13 cellular contexts compared by ENCODE assay signal in the genomic region with DNA sequence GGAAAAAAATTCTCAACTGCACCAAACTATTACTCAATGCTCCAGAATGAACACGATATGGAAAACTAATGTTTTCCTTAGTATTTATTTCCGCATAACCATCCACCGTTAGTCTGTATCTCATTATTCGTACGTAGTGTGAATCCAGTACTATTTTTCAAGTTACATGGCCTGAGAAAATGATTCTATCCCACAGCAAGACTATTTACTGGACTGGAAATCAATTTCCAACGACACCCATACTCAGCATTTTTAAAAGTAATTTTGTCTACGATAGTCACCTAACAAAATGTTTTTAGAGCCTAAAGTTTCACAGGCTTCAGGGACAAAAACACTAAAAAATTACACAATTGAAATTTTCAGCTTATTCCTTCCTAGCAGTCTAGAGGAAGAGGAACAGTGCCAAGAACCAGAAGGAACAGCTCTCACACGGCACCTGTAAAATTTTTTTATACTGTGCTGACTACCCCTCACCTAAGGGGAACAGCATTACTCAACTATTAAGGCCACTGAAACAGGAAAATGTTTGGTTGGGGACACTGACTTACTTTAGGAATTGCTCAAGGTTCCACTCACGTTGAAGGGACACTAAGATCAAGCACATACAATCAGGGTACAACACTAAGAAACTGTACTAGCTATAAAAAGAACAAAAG. TPM values are rescaled to one million over a fixed set of nuclear protein-coding genes. Genes with fewer than 3 reads are reported as not detected.
A peak's percentile ranks its signal among the peaks of the same experiment; 100 is the strongest.
DNase-seq lines count a peak whose midpoint lies in the region; ATAC-seq, FAIRE-seq and TF ChIP-seq lines count a peak whose summit lies in the region.
"Had no signal": no experiment of that assay in that cellular context is flagged by ENCODE, and none has a peak within 500 bp of the region (broad histone marks: within the 10 kb centered on the region; RNA-seq: fewer than 3 reads in every experiment).

No MANE protein-coding gene starts in this region.

- H3K9ac ChIP-seq in GM12878 (ENCODE audit: control insufficient read depth, insufficient read depth, low read length): no peak overlapping the region

- H3K36me3 ChIP-seq in heart left ventricle: peaks cover 0 to 55% (median 17%) of the 10 kb centered on the region in 9 donors
- H3K36me3 ChIP-seq in GM12878 (ENCODE audit: control insufficient read depth in 2 of 2, insufficient read depth in 2 of 2, low read length in 1 of 2): peaks cover 0 to 20% of the 10 kb centered on the region in 2 experiments; a peak in 3 of 4 replicates

- TF ChIP-seq POLR2A in heart left ventricle (IDR thresholded peaks at IDR 0.05): no peak
- no peak for TF ChIP-seq POLR2A in GM12878 (IDR thresholded peaks at IDR 0.05; ENCODE audit: low read depth, low read length)

- peaks cover 98% of the 10 kb centered on the region for H3K79me2 ChIP-seq in GM12878 (ENCODE audit: control insufficient read depth, insufficient read depth, low read length)

- peak overlapping the region; percentile 87 for H3K27ac Mint-ChIP-seq in mesothelial cell of epicardium

- H3K9me3 ChIP-seq in heart left ventricle (no peaks in the 10 kb centered on the region), GM12878 (replicated peaks; ENCODE audit: control insufficient read depth, insufficient read depth, low read length) (no peaks in the 10 kb centered on the region)

- H3K27me3 ChIP-seq in heart left ventricle (no peaks in the 10 kb centered on the region), GM12878 (replicated peaks in 1 of 2; ENCODE audit: control insufficient read depth in 2 of 2, insufficient read depth in 2 of 2, low read length in 1 of 2) (no peaks in the 10 kb centered on the region)

- CTCF ChIA-PET in GM12878 (lab: Yijun Ruan, JAX): interaction anchor here (0.6 to 3.4 kb wide), 3 partner anchors 10 to 50 kb away, joined by 4 to 15 read pairs (median 4); a partner anchor contains a TSS

- TF ChIP-seq CTCF in heart left ventricle (IDR thresholded peaks at IDR 0.05) (no peak), GM12878 (IDR thresholded peaks at IDR 0.05 in 2 of 3, conservative IDR thresholded peaks at IDR 0.05 in 1 of 3; ENCODE audit: control insufficient read depth in 2 of 3, extremely low read depth in 1 of 3, insufficient read depth in 1 of 3, low read depth in 3 of 3, low read length in 3 of 3) (no peak), mesothelial cell of epicardium (IDR thresholded peaks at IDR 0.05; ENCODE audit: unreplicated experiment) (no peak)

- H3K4me1 Mint-ChIP-seq in mesothelial cell of epicardium: peaks cover 60% of the 10 kb centered on the region

- no peak for FAIRE-seq in GM12878 (lab: Jason Lieb, UNC)
- FAIRE-seq: small intestine had no signal

- peak in 3 of 4 donors; percentile 11 to 23 (median 12) for ATAC-seq in heart left ventricle
- no peak for ATAC-seq in left cardiac atrium
- peak; percentile 6 for ATAC-seq in GM12878
- ATAC-seq in SK-N-SH treated with all-trans-retinoic acid at 6 μM for 48 hours: no peak
- ATAC-seq: stimulated activated memory B cell treated with anti-CD40 and anti-IgM and Interleukin-4, amounts not matched to agents 10 μg/mL and 1 μg/mL and 100 μg/mL, for 72 hours had no signal

- no peak overlapping the region for H3K4me3 Mint-ChIP-seq in mesothelial cell of epicardium
- H3K4me3 Mint-ChIP-seq: stimulated activated memory B cell treated with anti-CD40 and anti-IgM and Interleukin-4, amounts not matched to agents 10 μg/mL and 1 μg/mL and 100 μg/mL, for 72 hours had no signal

- H3K36me3 Mint-ChIP-seq in mesothelial cell of epicardium: peaks cover 5% of the 10 kb centered on the region

- no peak for TF ChIP-seq RAD21 in GM12878 (IDR thresholded peaks at IDR 0.05; ENCODE audit: insufficient read depth, low read depth, low read length)

- no peak overlapping the region for H2AFZ ChIP-seq in GM12878 (ENCODE audit: control insufficient read depth, low read depth, low read length)

- peak overlapping the region in 1 of 12 donors; percentile 8 for H3K4me3 ChIP-seq in heart left ventricle
- peak overlapping the region; percentile 1; the same call in 1 of the 2 replicates for H3K4me3 ChIP-seq in GM12878

- BruUV-seq in GM12878 (replicated peaks; lab: Mats Ljungman, UMichigan): no TSS peak

- peaks cover 9% of the 10 kb centered on the region; the same call in 1 of the 2 replicates for H4K20me1 ChIP-seq in GM12878 (ENCODE audit: control insufficient read depth, insufficient read depth)

- H3K4me2 ChIP-seq in GM12878 (ENCODE audit: control insufficient read depth, insufficient read depth): peak overlapping the region; percentile 34; the same call in 1 of the 2 replicates

- H3K4me1 ChIP-seq in heart left ventricle: peaks cover 15 to 99% (median 90%) of the 10 kb centered on the region in 12 donors
- no peaks in the 10 kb centered on the region for H3K4me1 ChIP-seq in GM12878 (ENCODE audit: control insufficient read depth, insufficient read depth, low read length)

- SMC1A ChIA-PET in GM12878 (lab: Charles Lee; ENCODE audit: uncharacterized antibody, unreplicated experiment): interaction anchor here (1.0 to 4.0 kb wide), 13 partner anchors 8 to 190 kb away, joined by 3 to 43 read pairs (median 4); a partner anchor contains a TSS

- no peaks in the 10 kb centered on the region for H3K9me3 Mint-ChIP-seq in mesothelial cell of epicardium
- H3K9me3 Mint-ChIP-seq: stimulated activated memory B cell treated with anti-CD40 and anti-IgM and Interleukin-4, amounts not matched to agents 10 μg/mL and 1 μg/mL and 100 μg/mL, for 72 hours had no signal

- WGBS in heart left ventricle, 4 donors: 40 to 50% (median 44%) methylated on average over 9 of the region's 9 CpGs
- 60% methylated on average over 9 of the region's 9 CpGs for WGBS in GM12878 (ENCODE audit: insufficient coverage, insufficient replicate concordance, low lambda C conversion rate, missing lambda C conversion rate)

- intact Hi-C loops in heart left ventricle (cut with DNase I) (no loop called here), left cardiac atrium (cut with DNase I) (no loop called here), GM12878 (cut with micrococcal nuclease; ENCODE audit: unreplicated experiment) (loop anchor here (10.0 kb wide), 1 partner anchor 383 kb away; no protein-coding TSS in a partner anchor)

- DNase-seq in heart left ventricle (no peak), left cardiac atrium (no peak), GM12878 (ENCODE audit: low read depth, low spot score) (no peak), mesothelial cell of epicardium (ENCODE audit: low spot score in 2 of 2, unreplicated experiment in 2 of 2) (no peak), NCI-H128 (lab: John Stamatoyannopoulos, UW; ENCODE audit: unreplicated experiment) (no peak), islet precursor cell (no peak), NCI-H345 treated with DMSO at 0.1 percent for 48 hours (lab: John Stamatoyannopoulos, UW; ENCODE audit: unreplicated experiment) (no peak)
- DNase-seq: activated effector memory CD4-positive, alpha-beta T cell treated with Interleukin-2 at 50 U/mL for 16 hours; NCI-H2171 treated with DMSO at 0.1 percent for 48 hours; small intestine had no signal

- H3K27me3 Mint-ChIP-seq in mesothelial cell of epicardium (ENCODE audit: low read depth): no peaks in the 10 kb centered on the region
- H3K27me3 Mint-ChIP-seq: stimulated activated memory B cell treated with anti-CD40 and anti-IgM and Interleukin-4, amounts not matched to agents 10 μg/mL and 1 μg/mL and 100 μg/mL, for 72 hours had no signal

- POLR2A ChIA-PET in GM12878 (lab: Charles Lee): interaction anchor here (0.7 to 11.7 kb wide), 6 partner anchors 3 to 51 kb away, joined by 3 to 121 read pairs (median 6); a partner anchor contains a TSS

- in situ Hi-C loops in GM12878 (cut with MboI): loop anchor here (25.0 kb wide), 1 partner anchor 195 kb away; a partner anchor contains a TSS

- RAD21 ChIA-PET in GM12878 (lab: Charles Lee; ENCODE audit: unreplicated experiment): interaction anchor here (0.7 to 3.3 kb wide), 5 partner anchors 8 to 522 kb away, joined by 3 to 35 read pairs (median 4); a partner anchor contains a TSS

- H3K27ac ChIP-seq in heart left ventricle (peak overlapping the region in 2 of 12 donors; percentile 26 to 38), GM12878 (ENCODE audit: control insufficient read depth, insufficient read depth) (no peak overlapping the region)
- H3K27ac ChIP-seq: C4-2B had no signal

- no peak for TF ChIP-seq EP300 in GM12878 (IDR thresholded peaks at IDR 0.05; ENCODE audit: borderline replicate concordance in 1 of 2, control insufficient read depth in 1 of 2, low read depth in 2 of 2, low read length in 2 of 2)

RNA-seq across cellular contexts. Expression of a gene that starts 9.6 kb away (rescaled TPM):
- total RNA-seq in heart left ventricle (100 to 1,000 TPM; 216 to 381 (median 258) TPM), left cardiac atrium (100 to 1,000 TPM; 233 to 294 TPM), GM12878 (2014; rRNA removed) (496 and 526 TPM in 2 replicates), GM12878 (2014; rRNA removed; fragmentation: Illumina TruSeq; extraction: Trizol) (304 and 308 TPM in 2 replicates), GM12878 (2021) (284 and 293 TPM in 2 replicates), mesothelial cell of epicardium (299 to 311 TPM (median 307 TPM) in 3 replicates)
- polyA plus RNA-seq in heart left ventricle (100 to 1,000 TPM in 1 of 2 donors, 10 to 100 TPM in 1; 87.4 to 351 TPM), GM12878 (2011; rRNA removed) (572 and 603 TPM in 2 replicates), GM12878 (2014; fragmentation: Illumina TruSeq; extraction: Trizol) (532 and 673 TPM in 2 replicates), GM12878 (2014; fragmentation: Nextera tagmentation; extraction: Ambion mirVana) (100 to 1,000 TPM; 162 to 186 TPM), GM12878 (2014; rRNA removed) (329 and 344 TPM in 2 replicates), GM12878 (2016; fragmentation: Nextera tagmentation; extraction: Ambion mirVana) (100 to 1,000 TPM; 460 to 472 TPM)
- 344 and 349 TPM in 2 replicates for total RNA-seq in GM12878 (2013; cell fraction: nucleolus; rRNA removed)
- 341 TPM for polyA plus RNA-seq in GM12878 (2011; ENCODE audit: low read depth)
- 397 and 415 TPM in 2 replicates for polyA plus RNA-seq in GM12878 (2011; cell fraction: cytosol; rRNA removed)
- 332 and 396 TPM in 2 replicates for polyA plus RNA-seq in GM12878 (2011; cell fraction: nucleus; rRNA removed)
- 276 and 301 TPM in 2 replicates for polyA plus RNA-seq in GM12878 (2012)
- 260 and 370 TPM in 2 replicates for polyA minus RNA-seq in GM12878 (2011; rRNA and poly(A)+ RNA removed)
- polyA minus RNA-seq in GM12878 (2011; cell fraction: cytosol; rRNA and poly(A)+ RNA removed): 167 and 178 TPM in 2 replicates
- 166 and 308 TPM in 2 replicates for polyA minus RNA-seq in GM12878 (2011; cell fraction: nucleus; rRNA and poly(A)+ RNA removed)

RNA-seq across cellular contexts. Expression of a gene that starts 51.1 kb away (rescaled TPM):
- total RNA-seq in heart left ventricle (10 to 100 TPM in 7 of 9 donors, 1 to 10 TPM in 2; 9.0 to 22.3 (median 18.4) TPM), left cardiac atrium (10 to 100 TPM; 18.5 to 20.0 TPM), GM12878 (2014; rRNA removed) (33.4 and 39.6 TPM in 2 replicates), GM12878 (2014; rRNA removed; fragmentation: Illumina TruSeq; extraction: Trizol) (34.0 and 35.4 TPM in 2 replicates), GM12878 (2021) (29.1 and 31.7 TPM in 2 replicates), mesothelial cell of epicardium (21.3 to 22.2 TPM (median 21.4 TPM) in 3 replicates)
- polyA plus RNA-seq in heart left ventricle (10 to 100 TPM; 11.3 to 35.8 TPM), GM12878 (2011; rRNA removed) (42.4 and 75.5 TPM in 2 replicates), GM12878 (2014; fragmentation: Illumina TruSeq; extraction: Trizol) (31.4 and 36.2 TPM in 2 replicates), GM12878 (2014; fragmentation: Nextera tagmentation; extraction: Ambion mirVana) (10 to 100 TPM; 52.3 to 55.9 TPM), GM12878 (2014; rRNA removed) (28.6 and 29.5 TPM in 2 replicates), GM12878 (2016; fragmentation: Nextera tagmentation; extraction: Ambion mirVana) (100 to 1,000 TPM; 128 to 132 TPM)
- 8.6 and 10.1 TPM in 2 replicates for total RNA-seq in GM12878 (2013; cell fraction: nucleolus; rRNA removed)
- polyA plus RNA-seq in GM12878 (2011; ENCODE audit: low read depth): 11.5 TPM
- 15.0 and 23.2 TPM in 2 replicates for polyA plus RNA-seq in GM12878 (2011; cell fraction: cytosol; rRNA removed)
- 10.7 and 11.9 TPM in 2 replicates for polyA plus RNA-seq in GM12878 (2011; cell fraction: nucleus; rRNA removed)
- polyA plus RNA-seq in GM12878 (2012): 29.2 and 31.4 TPM in 2 replicates
- 12.0 and 13.4 TPM in 2 replicates for polyA minus RNA-seq in GM12878 (2011; rRNA and poly(A)+ RNA removed)
- 5.3 and 11.3 TPM in 2 replicates for polyA minus RNA-seq in GM12878 (2011; cell fraction: cytosol; rRNA and poly(A)+ RNA removed)
- polyA minus RNA-seq in GM12878 (2011; cell fraction: nucleus; rRNA and poly(A)+ RNA removed): 3.0 and 4.2 TPM in 2 replicates

RNA-seq across cellular contexts. Expression of a gene that starts 57.0 kb away (rescaled TPM):
- total RNA-seq in heart left ventricle (10 to 100 TPM; 25.0 to 44.0 (median 36.9) TPM), left cardiac atrium (10 to 100 TPM; 22.2 to 26.8 TPM), GM12878 (2014; rRNA removed) (18.6 and 24.3 TPM in 2 replicates), GM12878 (2014; rRNA removed; fragmentation: Illumina TruSeq; extraction: Trizol) (18.2 and 19.0 TPM in 2 replicates), GM12878 (2021) (13.6 and 13.8 TPM in 2 replicates), mesothelial cell of epicardium (39.2 to 40.2 TPM (median 39.6 TPM) in 3 replicates)
- polyA plus RNA-seq in heart left ventricle (10 to 100 TPM in 1 of 2 donors, 1 to 10 TPM in 1; 6.2 to 16.9 TPM), GM12878 (2011; rRNA removed) (14.7 and 15.6 TPM in 2 replicates), GM12878 (2014; fragmentation: Illumina TruSeq; extraction: Trizol) (12.1 and 16.9 TPM in 2 replicates), GM12878 (2014; fragmentation: Nextera tagmentation; extraction: Ambion mirVana) (1 to 10 TPM; 3.8 to 6.9 TPM), GM12878 (2014; rRNA removed) (8.5 and 10.4 TPM in 2 replicates), GM12878 (2016; fragmentation: Nextera tagmentation; extraction: Ambion mirVana) (10 to 100 TPM; 11.9 to 13.0 TPM)
- total RNA-seq in GM12878 (2013; cell fraction: nucleolus; rRNA removed): 207 and 208 TPM in 2 replicates
- polyA plus RNA-seq in GM12878 (2011; ENCODE audit: low read depth): 14.7 TPM
- polyA plus RNA-seq in GM12878 (2011; cell fraction: cytosol; rRNA removed): 10.8 and 15.1 TPM in 2 replicates
- polyA plus RNA-seq in GM12878 (2011; cell fraction: nucleus; rRNA removed): 42.7 and 51.3 TPM in 2 replicates
- 15.4 and 23.2 TPM in 2 replicates for polyA plus RNA-seq in GM12878 (2012)
- 31.3 and 34.3 TPM in 2 replicates for polyA minus RNA-seq in GM12878 (2011; rRNA and poly(A)+ RNA removed)
- polyA minus RNA-seq in GM12878 (2011; cell fraction: cytosol; rRNA and poly(A)+ RNA removed): 8.3 and 12.8 TPM in 2 replicates
- polyA minus RNA-seq in GM12878 (2011; cell fraction: nucleus; rRNA and poly(A)+ RNA removed): 53.3 and 78.7 TPM in 2 replicates

Comparison
In these comparisons a context has a peak if more than half of its experiments do, and no peak if none do; other contexts are left out.
1. ATAC-seq: peak in heart left ventricle (3 of 4) and GM12878 (single experiment); none in left cardiac atrium (0 of 2) and SK-N-SH treated with all-trans-retinoic acid at 6 μM for 48 hours (single experiment).